ENCODE assay signal across 2 cellular contexts in genomic region chr17:3564241-3564640, GRCh38. TPM values are rescaled to one million over a fixed set of nuclear protein-coding genes. Genes with fewer than 3 reads are reported as not detected.
"Had no signal": no experiment of that assay in that cellular context is flagged by ENCODE, and none has a peak within 500 bp of the region (broad histone marks: within the 10 kb centered on the region; RNA-seq: fewer than 3 reads in every experiment).

No MANE protein-coding gene starts in this region.

RNA-seq across cellular contexts. Expression of gene TRPV3, which starts 6.6 kb away (rescaled TPM):
- total RNA-seq: dermis blood vessel endothelial cell, endothelial cell of umbilical vein had no signal
